In genomic region chr12:120700863-120701262, GRCh38 we compare ENCODE assay signal across 1 cellular context.
TF ChIP-seq lines count a peak whose summit lies in the region.

No MANE protein-coding gene starts in this region.

TF ChIP-seq in GM23338, 12 proteins besides CTCF, POLR2A, EP300 and RAD21 (continued from another document):
- TF ChIP-seq REST (IDR thresholded peaks at IDR 0.05; ENCODE audit: unreplicated experiment) (no peak), NANOG (IDR thresholded peaks at IDR 0.05; ENCODE audit: borderline replicate concordance) (no peak), ZNF114 (CRISPR knock-in tag; IDR thresholded peaks at IDR 0.05) (no peak), EZH2 (IDR thresholded peaks at IDR 0.05; ENCODE audit: low read depth, unreplicated experiment) (no peak), ZNF331 (CRISPR knock-in tag; IDR thresholded peaks at IDR 0.05; ENCODE audit: low read depth) (no peak), JUNB (IDR thresholded peaks at IDR 0.05; ENCODE audit: unreplicated experiment) (no peak), POLR2AphosphoS5 (IDR thresholded peaks at IDR 0.05; ENCODE audit: low read depth) (no peak), EZH2phosphoT487 (IDR thresholded peaks at IDR 0.05; ENCODE audit: unreplicated experiment) (no peak)
- TF ChIP-seq, protein P1, sequence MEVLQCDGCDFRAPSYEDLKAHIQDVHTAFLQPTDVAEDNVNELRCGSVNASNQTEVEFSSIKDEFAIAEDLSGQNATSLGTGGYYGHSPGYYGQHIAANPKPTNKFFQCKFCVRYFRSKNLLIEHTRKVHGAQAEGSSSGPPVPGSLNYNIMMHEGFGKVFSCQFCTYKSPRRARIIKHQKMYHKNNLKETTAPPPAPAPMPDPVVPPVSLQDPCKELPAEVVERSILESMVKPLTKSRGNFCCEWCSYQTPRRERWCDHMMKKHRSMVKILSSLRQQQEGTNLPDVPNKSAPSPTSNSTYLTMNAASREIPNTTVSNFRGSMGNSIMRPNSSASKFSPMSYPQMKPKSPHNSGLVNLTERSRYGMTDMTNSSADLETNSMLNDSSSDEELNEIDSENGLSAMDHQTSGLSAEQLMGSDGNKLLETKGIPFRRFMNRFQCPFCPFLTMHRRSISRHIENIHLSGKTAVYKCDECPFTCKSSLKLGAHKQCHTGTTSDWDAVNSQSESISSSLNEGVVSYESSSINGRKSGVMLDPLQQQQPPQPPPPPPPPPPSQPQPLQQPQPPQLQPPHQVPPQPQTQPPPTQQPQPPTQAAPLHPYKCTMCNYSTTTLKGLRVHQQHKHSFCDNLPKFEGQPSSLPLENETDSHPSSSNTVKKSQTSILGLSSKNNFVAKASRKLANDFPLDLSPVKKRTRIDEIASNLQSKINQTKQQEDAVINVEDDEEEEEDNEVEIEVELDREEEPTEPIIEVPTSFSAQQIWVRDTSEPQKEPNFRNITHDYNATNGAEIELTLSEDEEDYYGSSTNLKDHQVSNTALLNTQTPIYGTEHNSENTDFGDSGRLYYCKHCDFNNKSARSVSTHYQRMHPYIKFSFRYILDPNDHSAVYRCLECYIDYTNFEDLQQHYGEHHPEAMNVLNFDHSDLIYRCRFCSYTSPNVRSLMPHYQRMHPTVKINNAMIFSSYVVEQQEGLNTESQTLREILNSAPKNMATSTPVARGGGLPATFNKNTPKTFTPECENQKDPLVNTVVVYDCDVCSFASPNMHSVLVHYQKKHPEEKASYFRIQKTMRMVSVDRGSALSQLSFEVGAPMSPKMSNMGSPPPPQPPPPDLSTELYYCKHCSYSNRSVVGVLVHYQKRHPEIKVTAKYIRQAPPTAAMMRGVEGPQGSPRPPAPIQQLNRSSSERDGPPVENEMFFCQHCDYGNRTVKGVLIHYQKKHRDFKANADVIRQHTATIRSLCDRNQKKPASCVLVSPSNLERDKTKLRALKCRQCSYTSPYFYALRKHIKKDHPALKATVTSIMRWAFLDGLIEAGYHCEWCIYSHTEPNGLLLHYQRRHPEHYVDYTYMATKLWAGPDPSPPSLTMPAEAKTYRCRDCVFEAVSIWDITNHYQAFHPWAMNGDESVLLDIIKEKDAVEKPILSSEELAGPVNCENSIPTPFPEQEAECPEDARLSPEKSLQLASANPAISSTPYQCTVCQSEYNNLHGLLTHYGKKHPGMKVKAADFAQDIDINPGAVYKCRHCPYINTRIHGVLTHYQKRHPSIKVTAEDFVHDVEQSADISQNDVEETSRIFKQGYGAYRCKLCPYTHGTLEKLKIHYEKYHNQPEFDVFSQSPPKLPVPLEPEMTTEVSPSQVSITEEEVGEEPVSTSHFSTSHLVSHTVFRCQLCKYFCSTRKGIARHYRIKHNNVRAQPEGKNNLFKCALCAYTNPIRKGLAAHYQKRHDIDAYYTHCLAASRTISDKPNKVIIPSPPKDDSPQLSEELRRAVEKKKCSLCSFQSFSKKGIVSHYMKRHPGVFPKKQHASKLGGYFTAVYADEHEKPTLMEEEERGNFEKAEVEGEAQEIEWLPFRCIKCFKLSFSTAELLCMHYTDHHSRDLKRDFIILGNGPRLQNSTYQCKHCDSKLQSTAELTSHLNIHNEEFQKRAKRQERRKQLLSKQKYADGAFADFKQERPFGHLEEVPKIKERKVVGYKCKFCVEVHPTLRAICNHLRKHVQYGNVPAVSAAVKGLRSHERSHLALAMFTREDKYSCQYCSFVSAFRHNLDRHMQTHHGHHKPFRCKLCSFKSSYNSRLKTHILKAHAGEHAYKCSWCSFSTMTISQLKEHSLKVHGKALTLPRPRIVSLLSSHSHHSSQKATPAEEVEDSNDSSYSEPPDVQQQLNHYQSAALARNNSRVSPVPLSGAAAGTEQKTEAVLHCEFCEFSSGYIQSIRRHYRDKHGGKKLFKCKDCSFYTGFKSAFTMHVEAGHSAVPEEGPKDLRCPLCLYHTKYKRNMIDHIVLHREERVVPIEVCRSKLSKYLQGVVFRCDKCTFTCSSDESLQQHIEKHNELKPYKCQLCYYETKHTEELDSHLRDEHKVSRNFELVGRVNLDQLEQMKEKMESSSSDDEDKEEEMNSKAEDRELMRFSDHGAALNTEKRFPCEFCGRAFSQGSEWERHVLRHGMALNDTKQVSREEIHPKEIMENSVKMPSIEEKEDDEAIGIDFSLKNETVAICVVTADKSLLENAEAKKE (CRISPR knock-in tag; IDR thresholded peaks at IDR 0.05) = no peak
- TF ChIP-seq, protein P2, sequence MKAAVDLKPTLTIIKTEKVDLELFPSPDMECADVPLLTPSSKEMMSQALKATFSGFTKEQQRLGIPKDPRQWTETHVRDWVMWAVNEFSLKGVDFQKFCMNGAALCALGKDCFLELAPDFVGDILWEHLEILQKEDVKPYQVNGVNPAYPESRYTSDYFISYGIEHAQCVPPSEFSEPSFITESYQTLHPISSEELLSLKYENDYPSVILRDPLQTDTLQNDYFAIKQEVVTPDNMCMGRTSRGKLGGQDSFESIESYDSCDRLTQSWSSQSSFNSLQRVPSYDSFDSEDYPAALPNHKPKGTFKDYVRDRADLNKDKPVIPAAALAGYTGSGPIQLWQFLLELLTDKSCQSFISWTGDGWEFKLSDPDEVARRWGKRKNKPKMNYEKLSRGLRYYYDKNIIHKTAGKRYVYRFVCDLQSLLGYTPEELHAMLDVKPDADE (IDR thresholded peaks at IDR 0.05) = no peak
TF ChIP-seq in GM23338: peak in this region for 0.
